Comparison of ENCODE assay signal across 8 cellular contexts in the genomic region with DNA sequence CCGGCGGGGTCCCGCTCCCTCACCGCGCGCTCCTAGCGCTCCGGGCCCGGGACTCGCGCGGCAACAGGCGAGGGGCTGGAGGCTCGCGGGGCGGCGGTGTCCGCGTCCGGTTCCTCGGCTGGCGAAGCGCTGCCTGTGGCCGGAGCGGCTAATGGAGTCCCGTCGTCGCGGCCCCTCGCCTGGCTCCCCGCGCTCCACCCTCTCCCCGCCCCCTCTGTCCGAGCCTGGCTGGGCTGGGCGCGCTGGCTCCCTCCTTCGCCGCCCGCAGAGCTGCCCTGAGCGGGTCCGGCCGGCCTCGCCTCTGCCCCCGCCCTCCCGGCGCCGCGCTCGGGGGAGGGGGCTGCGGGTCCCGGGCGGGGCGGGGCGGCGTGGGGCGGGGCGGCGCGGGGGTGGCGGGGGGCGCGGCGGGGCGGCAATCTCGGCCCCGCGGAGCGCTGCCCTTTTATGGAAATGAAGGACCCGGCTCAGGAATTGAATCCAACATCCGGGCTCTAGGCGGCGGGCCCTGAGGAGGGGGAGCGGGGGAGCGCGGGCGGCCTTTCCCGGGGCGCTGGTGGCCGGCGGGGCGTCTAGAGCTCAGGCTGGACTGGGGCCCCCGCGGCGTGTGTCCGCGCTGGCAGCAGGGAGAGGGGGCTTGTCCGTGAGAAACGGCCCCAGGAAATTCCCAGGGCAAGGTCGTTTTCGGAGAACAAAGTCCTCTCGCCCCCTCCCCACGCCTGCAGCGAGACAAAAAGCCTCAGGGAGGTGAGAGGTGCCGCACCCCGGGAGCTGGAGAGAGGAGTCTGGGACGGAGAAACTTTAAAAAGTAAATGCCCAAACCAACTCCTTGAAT. TPM values are rescaled to one million over a fixed set of nuclear protein-coding genes. Genes with fewer than 3 reads are reported as not detected.
A peak's percentile ranks its signal among the peaks of the same experiment; 100 is the strongest.
DNase-seq lines count a peak whose midpoint lies in the region; ATAC-seq and TF ChIP-seq lines count a peak whose summit lies in the region.

A gene with protein sequence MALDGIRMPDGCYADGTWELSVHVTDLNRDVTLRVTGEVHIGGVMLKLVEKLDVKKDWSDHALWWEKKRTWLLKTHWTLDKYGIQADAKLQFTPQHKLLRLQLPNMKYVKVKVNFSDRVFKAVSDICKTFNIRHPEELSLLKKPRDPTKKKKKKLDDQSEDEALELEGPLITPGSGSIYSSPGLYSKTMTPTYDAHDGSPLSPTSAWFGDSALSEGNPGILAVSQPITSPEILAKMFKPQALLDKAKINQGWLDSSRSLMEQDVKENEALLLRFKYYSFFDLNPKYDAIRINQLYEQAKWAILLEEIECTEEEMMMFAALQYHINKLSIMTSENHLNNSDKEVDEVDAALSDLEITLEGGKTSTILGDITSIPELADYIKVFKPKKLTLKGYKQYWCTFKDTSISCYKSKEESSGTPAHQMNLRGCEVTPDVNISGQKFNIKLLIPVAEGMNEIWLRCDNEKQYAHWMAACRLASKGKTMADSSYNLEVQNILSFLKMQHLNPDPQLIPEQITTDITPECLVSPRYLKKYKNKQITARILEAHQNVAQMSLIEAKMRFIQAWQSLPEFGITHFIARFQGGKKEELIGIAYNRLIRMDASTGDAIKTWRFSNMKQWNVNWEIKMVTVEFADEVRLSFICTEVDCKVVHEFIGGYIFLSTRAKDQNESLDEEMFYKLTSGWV (minus strand): TSS at position 153 of the 832 bp plus-strand sequence. CDS start 482 bp downstream, outside the sequence.

- peaks cover 7% of the 10 kb centered on the region for H3K36me3 Mint-ChIP-seq in glutamatergic neuron (ENCODE audit: unreplicated experiment)

- TF ChIP-seq CTCF in glutamatergic neuron (IDR thresholded peaks at IDR 0.05; ENCODE audit: partially characterized antibody, unreplicated experiment) = no peak

- H3K27me3 ChIP-seq in neuron (ENCODE audit: insufficient read depth, low read length) = no peaks in the 10 kb centered on the region

- H3K4me3 ChIP-seq in neuron (ENCODE audit: low read length) = peak within 1 kb of the TSS; percentile 94

- ATAC-seq in activated CD4-positive, CD25-positive, alpha-beta regulatory T cell treated with anti-CD3 and anti-CD28 coated beads, Interleukin-2, amount 50 U/mL, for 24 hours = peak; percentile 21 to 48
- ATAC-seq in HG03175 (IDR thresholded peaks at IDR 0.05; ENCODE audit: unreplicated experiment) (peak; percentile 55), GM18520 (IDR thresholded peaks at IDR 0.05; ENCODE audit: unreplicated experiment) (no peak)

- 0 to 1% (median 1%) methylated on average over 60 to 85 of the region's 96 CpGs for WGBS in adipose tissue, 3 donors

- peak within 1 kb of the TSS; percentile 100 for H3K4me3 Mint-ChIP-seq in glutamatergic neuron (ENCODE audit: unreplicated experiment)

- peaks cover 9% of the 10 kb centered on the region for H3K36me3 ChIP-seq in neuron (ENCODE audit: insufficient read depth, low read length)

- peaks cover 8% of the 10 kb centered on the region for H3K27me3 Mint-ChIP-seq in glutamatergic neuron (ENCODE audit: unreplicated experiment)

- H3K4me1 ChIP-seq in neuron (ENCODE audit: insufficient read depth, low read length) = peaks cover 25% of the 10 kb centered on the region

- peaks cover 34% of the 10 kb centered on the region for H3K4me1 Mint-ChIP-seq in glutamatergic neuron (ENCODE audit: low read depth, unreplicated experiment)

- H3K27ac Mint-ChIP-seq in glutamatergic neuron (ENCODE audit: unreplicated experiment) = peak within 1 kb of the TSS; percentile 96

- peak within 1 kb of the TSS; percentile 95 for H3K27ac ChIP-seq in adipose tissue (ENCODE audit: low read depth, low read length)

- peaks cover 17% of the 10 kb centered on the region for H3K9me3 Mint-ChIP-seq in glutamatergic neuron (ENCODE audit: unreplicated experiment)

- no peaks in the 10 kb centered on the region for H3K9me3 ChIP-seq in neuron (ENCODE audit: low read length)

- no peak for DNase-seq in activated CD4-positive, CD25-positive, alpha-beta regulatory T cell (lab: John Stamatoyannopoulos, UW)
- peak; percentile 60 for DNase-seq in NCI-H82 treated with DMSO at 0.1 percent for 48 hours (lab: John Stamatoyannopoulos, UW; ENCODE audit: unreplicated experiment)
- peak; percentile 96 for DNase-seq in glutamatergic neuron

- H2AFZ ChIP-seq in neuron (ENCODE audit: low read depth, low read length) = peak within 1 kb of the TSS; percentile 89

RNA-seq across cellular contexts. Expression of the gene that starts here (rescaled TPM):
- 100 to 1,000 TPM in 1 of 3 donors, 10 to 100 TPM in 2; 16.7 to 159 (median 92.0) TPM for polyA plus RNA-seq in adipose tissue
- 79.7 TPM for total RNA-seq in glutamatergic neuron (ENCODE audit: unreplicated experiment)

Comparison
In these comparisons a context has a peak if more than half of its experiments do, and no peak if none do; other contexts are left out.
1. DNase-seq: peak in NCI-H82 treated with DMSO at 0.1 percent for 48 hours (single experiment) and glutamatergic neuron (single experiment); none in activated CD4-positive, CD25-positive, alpha-beta regulatory T cell (0 of 4).